ENCODE assay signal across 8 cellular contexts in the genomic region with DNA sequence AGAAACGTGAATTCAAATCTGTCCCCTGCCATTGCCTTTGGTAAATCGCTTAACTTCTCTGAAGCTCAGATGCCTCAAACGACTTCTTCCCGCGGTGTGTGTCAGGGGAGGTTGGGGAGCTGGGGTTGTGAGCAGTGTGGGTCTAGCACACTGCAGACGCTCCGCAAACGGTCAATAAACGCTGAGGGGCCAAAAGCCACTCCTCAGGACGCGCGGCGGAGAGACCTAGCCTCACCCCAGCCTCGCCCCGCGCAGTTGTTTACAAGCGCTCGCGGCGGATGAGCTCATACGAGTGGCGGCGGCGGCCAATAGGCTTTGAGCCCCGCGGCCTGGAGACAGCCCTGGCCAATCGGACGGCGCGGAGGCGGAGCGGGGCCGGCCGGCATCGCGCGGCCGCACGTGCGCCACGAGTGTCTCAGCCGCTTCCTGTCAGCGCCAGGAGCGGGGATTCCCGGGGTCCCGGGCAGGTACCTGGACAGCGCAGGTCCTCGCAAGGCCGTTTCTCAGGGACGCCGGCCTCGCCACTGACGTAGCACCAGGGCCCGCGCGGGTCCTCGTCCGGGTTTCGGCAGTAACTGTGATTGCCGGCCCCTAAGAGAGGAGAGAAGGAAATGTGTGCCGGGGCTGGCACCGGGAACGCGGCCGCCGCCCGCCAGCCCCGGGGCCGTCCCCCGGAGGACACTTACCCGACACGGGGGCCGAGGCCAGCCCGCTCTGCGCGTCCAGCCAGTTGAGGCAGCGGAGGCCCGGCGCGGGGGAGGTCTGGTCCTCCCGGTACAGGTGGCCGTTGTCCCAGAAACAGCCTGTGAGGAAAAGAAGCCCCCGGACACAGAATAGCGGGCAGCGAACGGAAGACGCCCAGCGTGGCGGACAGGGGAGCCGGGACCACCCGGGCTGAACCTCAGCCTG. TPM values are rescaled to one million over a fixed set of nuclear protein-coding genes. Genes with fewer than 3 reads are reported as not detected.
DNase-seq lines count a peak whose midpoint lies in the region; ATAC-seq and TF ChIP-seq lines count a peak whose summit lies in the region.

No MANE protein-coding gene starts in this region.

- peaks cover 16 to 35% of the 10 kb centered on the region in 2 experiments for H3K79me1 ChIP-seq in IMR-90 (ENCODE audit: low read depth in 1 of 2, low read length in 2 of 2)

- DNase-seq in DMS 273 treated with DMSO at 0.1 percent for 48 hours (lab: John Stamatoyannopoulos, UW) (peak; percentile 68), IMR-90 (peak; percentile 90), PC-9 (peak; percentile 90 to 93)
- DNase-seq in activated T-cell treated with anti-CD3 and anti-CD28 coated beads, Interleukin-2, amount 50 U/mL, for 4 hours, result peak; percentile 92
- peak; percentile 86 to 94 for DNase-seq in stimulated activated CD8-positive, alpha-beta memory T cell treated with anti-CD3 and anti-CD28 coated beads, Interleukin-7, amount 100 ng/mL, for 4 hours (ENCODE audit: low read depth in 2 of 2)

- CTCF ChIA-PET in IMR-90 (lab: Yijun Ruan, JAX), result no interaction called here
- CTCF ChIA-PET in PC-9 (lab: Charles Lee), result interaction anchor here (0.7 to 2.2 kb wide), 3 partner anchors 18 to 37 kb away, joined by 3 to 10 read pairs (median 4); no protein-coding TSS in a partner anchor

- H3K4me2 ChIP-seq in IMR-90 (ENCODE audit: low read depth, low read length) (peak overlapping the region; percentile 93), PC-9 (peak overlapping the region; percentile 100)

- 0 out of 2 replicates have a peak, but pooled peaks cover 7% of the 10 kb centered on the region for H3K9me1 ChIP-seq in IMR-90 (ENCODE audit: insufficient read depth, low read length)

- TF ChIP-seq POLR2A in IMR-90 (IDR thresholded peaks at IDR 0.05; ENCODE audit: low read depth, low read length), result peak; percentile 87

- H2AFZ ChIP-seq in IMR-90 (replicated peaks; ENCODE audit: low read length, poor library complexity) (peak overlapping the region; percentile 92), PC-9 (peak overlapping the region; percentile 97)

- dilution Hi-C loops in IMR-90 (cut with HindIII; ENCODE audit: low sequenced_read_pairs, unreplicated experiment), result no loop called here

- peak overlapping the region; percentile 83 for H3K9ac ChIP-seq in IMR-90 (ENCODE audit: low read depth, low read length)

- peak overlapping the region; percentile 93; the same call in 2 of the 3 replicates for H2BK15ac ChIP-seq in IMR-90 (ENCODE audit: low read depth, low read length)

- 0 out of 2 replicates have a peak overlapping the region, but pooled peaks have one; percentile 72 for H2AK5ac ChIP-seq in IMR-90 (ENCODE audit: low read depth, low read length)

- POLR2A ChIA-PET in IMR-90 (lab: Charles Lee; ENCODE audit: unreplicated experiment) (interaction anchor here (0.5 to 0.6 kb wide), 2 partner anchors 9 to 29 kb away, joined by 3 to 4 read pairs; no protein-coding TSS in a partner anchor), PC-9 (lab: Charles Lee; ENCODE audit: unreplicated experiment) (interaction anchor here (0.5 to 1.5 kb wide), 9 partner anchors 23 to 867 kb away, joined by 3 to 9 read pairs (median 4); partner anchors contain the start of genes LIMK2 and PATZ1)

- in situ Hi-C loops in IMR-90 (cut with MboI; ENCODE audit: low sequenced_read_pairs), result no loop called here

- peaks cover 6% of the 10 kb centered on the region; the same call in 1 of the 2 replicates for H3K4me1 ChIP-seq in IMR-90 (ENCODE audit: control insufficient read depth, insufficient read depth, low read length)
- peaks cover 45% of the 10 kb centered on the region for H3K4me1 ChIP-seq in PC-9 (replicated peaks; ENCODE audit: insufficient read depth)
- H3K4me1 ChIP-seq in esophagus (ENCODE audit: control insufficient read depth in 2 of 2, insufficient read depth in 2 of 2, low read length in 1 of 2), result peaks cover 0 to 2% of the 10 kb centered on the region in 2 donors
- H3K4me1 ChIP-seq in muscle layer of duodenum (ENCODE audit: control insufficient read depth in 1 of 2, insufficient read depth in 2 of 2, low read length in 2 of 2), result peaks cover 20 to 63% of the 10 kb centered on the region in 2 donors

- H3K27ac ChIP-seq in IMR-90 (ENCODE audit: insufficient read depth, low read length) (peak overlapping the region; percentile 68), PC-9 (peak overlapping the region; percentile 80), esophagus (ENCODE audit: low read depth in 2 of 2, low read length in 1 of 2) (peak overlapping the region; percentile 91 to 99), muscle layer of duodenum (ENCODE audit: low read length) (peak overlapping the region; percentile 98)

- no peak for TF ChIP-seq RAD21 in IMR-90 (IDR thresholded peaks at IDR 0.05; ENCODE audit: low read length)

- H3K36me3 Mint-ChIP-seq in activated T-cell treated with anti-CD3 and anti-CD28 coated beads, Interleukin-2, amount 50 U/mL, for 4 hours (ENCODE audit: insufficient read depth), result peaks cover 13% of the 10 kb centered on the region

- peak overlapping the region; percentile 83; the same call in 1 of the 2 replicates for H4K5ac ChIP-seq in IMR-90 (ENCODE audit: low read depth, low read length)

- H2BK5ac ChIP-seq in IMR-90 (ENCODE audit: low read depth, low read length, poor library complexity, severe bottlenecking), result peak overlapping the region; percentile 74

- H3K4me3 Mint-ChIP-seq in activated T-cell treated with anti-CD3 and anti-CD28 coated beads, Interleukin-2, amount 50 U/mL, for 4 hours, result peak overlapping the region; percentile 93

- ATAC-seq in GM21528 (IDR thresholded peaks at IDR 0.05; ENCODE audit: low FRiP score, unreplicated experiment) (peak; percentile 90), IMR-90 (ENCODE audit: low read depth) (peak; percentile 94)
- ATAC-seq in activated T-cell treated with anti-CD3 and anti-CD28 coated beads, Interleukin-2, amount 50 U/mL, for 4 hours, result peak; percentile 84 to 85

- peak overlapping the region; percentile 86 for H4K91ac ChIP-seq in IMR-90 (ENCODE audit: insufficient read depth, low read depth, low read length)

- H4K20me1 ChIP-seq in IMR-90 (ENCODE audit: insufficient read depth, low read length) (no peaks in the 10 kb centered on the region), PC-9 (ENCODE audit: insufficient read depth) (no peaks in the 10 kb centered on the region)

- H3K27me3 ChIP-seq in IMR-90 (ENCODE audit: control insufficient read depth, insufficient read depth, low read length), result no peaks in the 10 kb centered on the region
- no peaks in the 10 kb centered on the region for H3K27me3 ChIP-seq in PC-9 (ENCODE audit: insufficient read depth, low read depth)
- no peaks in the 10 kb centered on the region for H3K27me3 ChIP-seq in esophagus (ENCODE audit: control insufficient read depth in 1 of 2, insufficient read depth in 2 of 2, low read length in 2 of 2)
- no peaks in the 10 kb centered on the region for H3K27me3 ChIP-seq in muscle layer of duodenum (ENCODE audit: low read depth, low read length)

- no peaks in the 10 kb centered on the region for H3K9me3 Mint-ChIP-seq in activated T-cell treated with anti-CD3 and anti-CD28 coated beads, Interleukin-2, amount 50 U/mL, for 4 hours

- TF ChIP-seq CTCF in IMR-90 (conservative IDR thresholded peaks at IDR 0.05; ENCODE audit: low read depth, low read length) (no peak), PC-9 (conservative IDR thresholded peaks at IDR 0.05) (no peak)

- no peak overlapping the region for H2BK20ac ChIP-seq in IMR-90 (ENCODE audit: low read depth, low read length)

- H3K56ac ChIP-seq in IMR-90 (ENCODE audit: extremely low read depth, insufficient read depth, low read length), result peak overlapping the region; percentile 70

- WGBS in IMR-90 (ENCODE audit: extremely low coverage in 2 of 2, insufficient read length in 1 of 2), 2 experiments, result 1% methylated on average over 46 of the region's 91 CpGs; no CpG with 5 or more reads in 1 of the 2 experiments
- WGBS in esophagus, 2 donors, result 1% methylated on average over 82 to 91 of the region's 91 CpGs

- no peaks in the 10 kb centered on the region for H3K9me3 ChIP-seq in IMR-90 (ENCODE audit: control insufficient read depth, insufficient read depth, low read length)
- no peaks in the 10 kb centered on the region for H3K9me3 ChIP-seq in PC-9 (ENCODE audit: insufficient read depth, low read depth)
- H3K9me3 ChIP-seq in esophagus (ENCODE audit: control insufficient read depth in 2 of 2, insufficient read depth in 1 of 2, low read depth in 1 of 2, low read length in 1 of 2), result no peaks in the 10 kb centered on the region
- no peaks in the 10 kb centered on the region for H3K9me3 ChIP-seq in muscle layer of duodenum (ENCODE audit: control insufficient read depth in 1 of 2, low read length in 2 of 2)

- H3F3A ChIP-seq in PC-9 (ENCODE audit: insufficient read depth, low read depth), result peaks cover 15% of the 10 kb centered on the region

- no TSS peak for BruUV-seq in IMR-90 (replicated peaks; lab: Mats Ljungman, UMichigan)
- no TSS peak for BruUV-seq in PC-9 (replicated peaks; lab: Mats Ljungman, UMichigan)

- H3K4me1 Mint-ChIP-seq in activated T-cell treated with anti-CD3 and anti-CD28 coated beads, Interleukin-2, amount 50 U/mL, for 4 hours (ENCODE audit: low read depth), result peaks cover 77% of the 10 kb centered on the region

- H3K36me3 ChIP-seq in IMR-90 (ENCODE audit: control insufficient read depth, insufficient read depth, low read length), result peaks cover 20% of the 10 kb centered on the region
- 0 out of 2 replicates have a peak, but pooled peaks cover 3% of the 10 kb centered on the region for H3K36me3 ChIP-seq in PC-9 (ENCODE audit: low read depth)
- no peaks in the 10 kb centered on the region for H3K36me3 ChIP-seq in esophagus (ENCODE audit: control insufficient read depth in 2 of 2, insufficient read depth in 2 of 2, low read length in 1 of 2)
- H3K36me3 ChIP-seq in muscle layer of duodenum (ENCODE audit: control insufficient read depth in 1 of 2, insufficient read depth in 2 of 2, low read length in 2 of 2), result peaks cover 11 to 17% of the 10 kb centered on the region in 2 donors

- H3K27me3 Mint-ChIP-seq in activated T-cell treated with anti-CD3 and anti-CD28 coated beads, Interleukin-2, amount 50 U/mL, for 4 hours (ENCODE audit: low read depth), result no peaks in the 10 kb centered on the region

- no peaks in the 10 kb centered on the region for H3K9me2 ChIP-seq in PC-9 (ENCODE audit: insufficient read depth)

- peak overlapping the region; percentile 66; the same call in 1 of the 2 replicates for H2BK120ac ChIP-seq in IMR-90 (ENCODE audit: low read depth, low read length)

- peak overlapping the region; percentile 97 for H2AK9ac ChIP-seq in IMR-90 (replicated peaks; ENCODE audit: low read depth, low read length, poor library complexity)

- H3K4me3 ChIP-seq in IMR-90 (ENCODE audit: insufficient read depth, low read depth, low read length) (peak overlapping the region; percentile 54), PC-9 (peak overlapping the region; percentile 85), esophagus (ENCODE audit: low read depth in 1 of 2, low read length in 2 of 2) (peak overlapping the region; percentile 46 to 65), muscle layer of duodenum (ENCODE audit: low read depth in 1 of 2, low read length in 2 of 2) (peak overlapping the region; percentile 89 to 92)

- H3K4ac ChIP-seq in IMR-90 (ENCODE audit: low read depth, low read length), result peak overlapping the region; percentile 98

- intact Hi-C loops in IMR-90 (cut with micrococcal nuclease), result no loop called here
- intact Hi-C loops in PC-9 (cut with micrococcal nuclease; ENCODE audit: unreplicated experiment), result loop anchor here (2.0 to 5.0 kb wide), 2 partner anchors 36 to 107 kb away; partner anchors contain the start of gene DRG1

- no peaks in the 10 kb centered on the region for H3K79me2 ChIP-seq in PC-9 (ENCODE audit: low read depth)

- peak overlapping the region; percentile 38; the same call in 1 of the 2 replicates for H3K18ac ChIP-seq in IMR-90 (ENCODE audit: low read depth, low read length)

- peak overlapping the region; percentile 48 to 91; a peak in 3 of 4 replicates for H4K8ac ChIP-seq in IMR-90 (ENCODE audit: low read depth in 2 of 2, low read length in 2 of 2)

- peak overlapping the region; percentile 92 for H3K23ac ChIP-seq in IMR-90 (ENCODE audit: low read depth, low read length)

- peak overlapping the region; percentile 96 for H3K14ac ChIP-seq in IMR-90 (replicated peaks; ENCODE audit: low read depth, low read length)

RNA-seq across cellular contexts. Expression of gene PIK3IP1, which starts 1.5 kb away (rescaled TPM):
- total RNA-seq in IMR-90 (2012; rRNA removed), result 12.9 and 13.3 TPM in 2 replicates
- polyA plus RNA-seq in IMR-90 (2012; rRNA removed), result 16.8 and 17.6 TPM in 2 replicates
- polyA plus RNA-seq in IMR-90 (2012; cell fraction: cytosol; rRNA removed), result 15.1 and 28.9 TPM in 2 replicates
- polyA plus RNA-seq in IMR-90 (2012; cell fraction: nucleus; rRNA removed; ENCODE audit: low replicate concordance), result 18.3 and 21.2 TPM in 2 replicates
- total RNA-seq in PC-9 (2021), result 15.7 and 17.4 TPM in 2 replicates
- total RNA-seq in activated T-cell treated with anti-CD3 and anti-CD28 coated beads, Interleukin-2, amount 50 U/mL, for 4 hours, result 1 to 10 TPM; 7.3 to 8.6 (median 7.9) TPM
- polyA plus RNA-seq in esophagus, result 10 to 100 TPM; 11.5 to 15.5 TPM

RNA-seq across cellular contexts. Expression of gene PATZ1, which starts 55.4 kb away (rescaled TPM):
- total RNA-seq in IMR-90 (2012; rRNA removed) (6.4 and 6.5 TPM in 2 replicates), PC-9 (2021) (27.9 and 28.2 TPM in 2 replicates)
- polyA plus RNA-seq in IMR-90 (2012; rRNA removed) (9.2 and 10.5 TPM in 2 replicates), esophagus (1 to 10 TPM; 5.2 to 6.0 TPM)
- polyA plus RNA-seq in IMR-90 (2012; cell fraction: cytosol; rRNA removed), result 6.3 and 9.1 TPM in 2 replicates
- polyA plus RNA-seq in IMR-90 (2012; cell fraction: nucleus; rRNA removed; ENCODE audit: low replicate concordance), result 10.8 and 17.0 TPM in 2 replicates
- 10 to 100 TPM; 33.7 to 42.7 (median 41.4) TPM for total RNA-seq in activated T-cell treated with anti-CD3 and anti-CD28 coated beads, Interleukin-2, amount 50 U/mL, for 4 hours

Comparison
In these comparisons a context has a peak if more than half of its experiments do, and no peak if none do; other contexts are left out.
1. Peak in every context shown above with its lines: DNase-seq, ATAC-seq, H3K4me3 ChIP-seq and H3K27ac ChIP-seq.